Comparison of ENCODE assay signal across 8 cellular contexts in the genomic region with DNA sequence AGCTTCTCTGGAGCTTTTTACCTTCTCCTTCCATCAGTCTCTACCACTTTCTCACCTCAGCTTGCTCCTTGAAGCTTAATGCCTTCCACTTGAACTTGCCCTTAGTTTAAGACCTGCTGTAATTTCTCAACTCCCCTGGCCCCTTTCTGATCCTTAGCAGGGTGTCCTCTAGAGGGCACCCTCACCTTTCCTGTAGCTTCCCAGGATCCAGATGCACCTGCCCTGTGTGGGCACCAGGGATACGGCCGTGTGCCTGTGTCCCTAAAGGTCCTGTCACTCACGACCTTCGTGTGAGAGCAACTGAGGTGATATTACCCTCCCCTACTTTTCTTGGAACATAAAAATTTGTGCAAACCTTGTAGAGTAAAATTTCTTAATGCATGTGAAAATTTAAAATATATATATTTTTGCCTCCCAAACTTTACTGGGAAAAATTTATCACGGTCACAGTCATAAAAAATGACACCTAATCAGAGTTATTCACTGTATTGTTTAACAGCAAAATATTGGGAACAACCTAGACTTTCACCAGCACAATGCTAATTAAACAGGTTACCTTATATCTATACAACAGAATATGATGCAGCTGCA. TPM values are rescaled to one million over a fixed set of nuclear protein-coding genes. Genes with fewer than 3 reads are reported as not detected.
A peak's percentile ranks its signal among the peaks of the same experiment; 100 is the strongest.
DNase-seq lines count a peak whose midpoint lies in the region; ATAC-seq and TF ChIP-seq lines count a peak whose summit lies in the region.

No MANE protein-coding gene starts in this region.

- no peak overlapping the region for H2AFZ ChIP-seq in OCI-LY7 (ENCODE audit: low read length)
- H2AFZ ChIP-seq in fibroblast of lung (ENCODE audit: low read length), result no peak overlapping the region

- in situ Hi-C loops in GM13977 (cut with MboI; ENCODE audit: low pct_unique_long_range_greater_than_20kb, low sequenced_read_pairs, unreplicated experiment), result no loop called here

- no peak for ATAC-seq in activated CD4-positive, CD25-positive, alpha-beta regulatory T cell treated with anti-CD3 and anti-CD28 coated beads, Interleukin-2, amount 50 U/mL, for 24 hours
- no peak for ATAC-seq in GM21381 (IDR thresholded peaks at IDR 0.05; ENCODE audit: unreplicated experiment)

- H3K27me3 ChIP-seq in fibroblast of lung (ENCODE audit: control insufficient read depth, insufficient read depth, low read length), result peaks cover 6% of the 10 kb centered on the region

- H3K27ac ChIP-seq in OCI-LY7 (ENCODE audit: low read depth, low read length, poor library complexity, severe bottlenecking), result no peak overlapping the region
- no peak overlapping the region for H3K27ac ChIP-seq in fibroblast of lung (ENCODE audit: insufficient read depth, low read length)

- H4K20me1 ChIP-seq in OCI-LY7 (ENCODE audit: insufficient read depth, low read length), result no peaks in the 10 kb centered on the region
- H4K20me1 ChIP-seq in fibroblast of lung (ENCODE audit: control insufficient read depth, extremely low read depth, insufficient read depth, low read length), result no peaks in the 10 kb centered on the region

- intact Hi-C loops in OCI-LY7 (cut with micrococcal nuclease; ENCODE audit: unreplicated experiment), result no loop called here

- no peaks in the 10 kb centered on the region for H3K9me2 ChIP-seq in OCI-LY7 (ENCODE audit: insufficient read depth, low read length)

- H3K9me3 ChIP-seq in OCI-LY7 (ENCODE audit: low read length) (no peaks in the 10 kb centered on the region), fibroblast of lung (ENCODE audit: control insufficient read depth, insufficient read depth, low read depth, low read length) (no peaks in the 10 kb centered on the region)

- peak; percentile 85 for TF ChIP-seq CTCF in AG09309 (IDR thresholded peaks at IDR 0.05; ENCODE audit: control insufficient read depth, insufficient read depth, low read depth, low read length, missing control alignments)
- TF ChIP-seq CTCF in GM13977 (IDR thresholded peaks at IDR 0.05; ENCODE audit: extremely low read depth, insufficient read depth, missing control alignments), result peak; percentile 48
- peak; percentile 81 for TF ChIP-seq CTCF in OCI-LY7 (conservative IDR thresholded peaks at IDR 0.05; ENCODE audit: low read length)
- peak; percentile 62 to 76 for TF ChIP-seq CTCF in fibroblast of lung (conservative IDR thresholded peaks at IDR 0.05 in 1 of 2, IDR thresholded peaks at IDR 0.05 in 1 of 2; ENCODE audit: low read depth in 1 of 2, low read length in 2 of 2)

- no peak for DNase-seq in AG09309 (ENCODE audit: low read depth)
- peak; percentile 47 for DNase-seq in GM13977 (ENCODE audit: low spot score)
- peak; percentile 24 for DNase-seq in OCI-LY7 (ENCODE audit: low spot score)
- peak; percentile 32 to 33 for DNase-seq in fibroblast of lung (ENCODE audit: low read depth in 2 of 2)
- no peak for DNase-seq in T-helper 1 cell
- DNase-seq in activated CD4-positive, CD25-positive, alpha-beta regulatory T cell (lab: John Stamatoyannopoulos, UW), result no peak

- POLR2A ChIA-PET in OCI-LY7 (lab: Charles Lee), result no interaction called here

- no TSS peak for BruUV-seq in OCI-LY7 (replicated peaks; lab: Mats Ljungman, UMichigan)

- H3K4me3 ChIP-seq in AG09309 (ENCODE audit: control insufficient read depth, low read depth, low read length) (no peak overlapping the region), OCI-LY7 (ENCODE audit: low read depth, low read length, poor library complexity, severe bottlenecking) (no peak overlapping the region), fibroblast of lung (replicated peaks in 1 of 4; ENCODE audit: control extremely low read depth in 1 of 4, insufficient read depth in 1 of 4, low read depth in 3 of 4, low read length in 4 of 4) (no peak overlapping the region)

- no peaks in the 10 kb centered on the region for H3K79me2 ChIP-seq in OCI-LY7 (ENCODE audit: insufficient read depth, low read depth, low read length)
- no peaks in the 10 kb centered on the region for H3K79me2 ChIP-seq in fibroblast of lung (ENCODE audit: control insufficient read depth, insufficient read depth, low read length)

- CTCF ChIA-PET in OCI-LY7 (lab: Charles Lee; ENCODE audit: unreplicated experiment), result no interaction called here

- H3K36me3 ChIP-seq in OCI-LY7 (ENCODE audit: insufficient read depth, low read length) (no peaks in the 10 kb centered on the region), fibroblast of lung (ENCODE audit: control insufficient read depth, insufficient read depth, low read length) (no peaks in the 10 kb centered on the region)

- no peak overlapping the region for H3K4me2 ChIP-seq in OCI-LY7 (ENCODE audit: low read length)
- H3K4me2 ChIP-seq in fibroblast of lung (ENCODE audit: extremely low read depth, insufficient read depth, low read length), result no peak overlapping the region

- H3K4me1 ChIP-seq in OCI-LY7 (ENCODE audit: insufficient read depth, low read length, poor library complexity, severe bottlenecking), result no peaks in the 10 kb centered on the region
- H3K4me1 ChIP-seq in fibroblast of lung (ENCODE audit: control insufficient read depth, extremely low read depth, insufficient read depth, low read length), result no peaks in the 10 kb centered on the region

- H3K9ac ChIP-seq in fibroblast of lung (ENCODE audit: insufficient read depth, low read length), result no peak overlapping the region

RNA-seq across cellular contexts. Expression of a gene that starts 46.4 kb away (rescaled TPM):
- not detected in 2 replicates for total RNA-seq in OCI-LY7 (2014; rRNA removed; shearing (Covaris generic))
- total RNA-seq in OCI-LY7 (2022), result not detected in 2 replicates
- total RNA-seq in fibroblast of lung, result not detected in 2 replicates
- 0.27 and 0.51 TPM in 2 replicates for polyA plus RNA-seq in fibroblast of lung
- polyA plus RNA-seq in fibroblast of lung (2012), result 0.16 and 0.28 TPM in 2 replicates
- polyA minus RNA-seq in fibroblast of lung (ENCODE audit: low replicate concordance), result not detected in 2 replicates

Comparison
In these comparisons a context has a peak if more than half of its experiments do, and no peak if none do; other contexts are left out.
1. DNase-seq: peak in GM13977 (single experiment), OCI-LY7 (single experiment) and fibroblast of lung (2 of 2); none in AG09309 (single experiment), T-helper 1 cell (0 of 5) and activated CD4-positive, CD25-positive, alpha-beta regulatory T cell (0 of 4).
2. Peak in every context shown above with its lines, with median percentiles within 50 percentile points of each other: CTCF ChIP-seq.